ENCODE assay signal across 10 cellular contexts in the genomic region with DNA sequence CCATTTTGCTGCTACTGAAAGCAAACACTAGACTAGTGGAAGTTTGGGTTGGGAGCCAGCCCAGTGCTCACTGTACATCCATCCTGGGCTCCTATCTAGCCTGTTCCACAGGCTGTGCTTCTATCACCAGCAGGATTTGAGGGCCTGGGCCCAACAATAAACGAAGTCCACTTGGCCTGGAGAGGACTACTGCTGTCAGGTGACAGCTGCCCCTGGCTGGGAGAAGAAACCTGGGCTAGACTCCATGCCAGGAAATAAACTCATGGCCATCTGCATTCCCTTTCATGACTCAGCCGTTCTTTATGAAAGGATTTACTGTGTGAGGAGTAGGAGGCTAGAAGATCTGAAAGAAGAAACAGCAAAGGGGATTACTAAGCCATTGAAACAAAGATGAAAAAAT. TPM values are rescaled to one million over a fixed set of nuclear protein-coding genes. Genes with fewer than 3 reads are reported as not detected.
A peak's percentile ranks its signal among the peaks of the same experiment; 100 is the strongest.
DNase-seq lines count a peak whose midpoint lies in the region; ATAC-seq, FAIRE-seq and TF ChIP-seq lines count a peak whose summit lies in the region.
"Had no signal": no experiment of that assay in that cellular context is flagged by ENCODE, and none has a peak within 500 bp of the region (broad histone marks: within the 10 kb centered on the region; RNA-seq: fewer than 3 reads in every experiment).

No MANE protein-coding gene starts in this region.

- peak; percentile 78 for FAIRE-seq in RCC 7860 (lab: Jason Lieb, UNC)
- FAIRE-seq: small intestine had no signal

- ATAC-seq in esophagus mucosa (peak; percentile 29), GM21447 (IDR thresholded peaks at IDR 0.05; ENCODE audit: unreplicated experiment) (no peak)

- H3K9ac ChIP-seq in neural progenitor cell = no peak overlapping the region
- H3K9ac ChIP-seq: KMS-11 had no signal

- H3K27ac Mint-ChIP-seq in neural progenitor cell = peak overlapping the region; percentile 93

- H3K4me3 Mint-ChIP-seq in neural progenitor cell = peak overlapping the region; percentile 22

- H3K27me3 ChIP-seq in neural progenitor cell = no peaks in the 10 kb centered on the region

- peaks cover 16% of the 10 kb centered on the region for H3F3A ChIP-seq in neural progenitor cell (ENCODE audit: low read depth)

- H3K4me1 Mint-ChIP-seq in neural progenitor cell = peaks cover 44% of the 10 kb centered on the region

- peak overlapping the region; percentile 4 for H3K4me3 ChIP-seq in neural progenitor cell

- no peak for TF ChIP-seq CTCF in neural progenitor cell (IDR thresholded peaks at IDR 0.05)

- H3K9me3 ChIP-seq in neural progenitor cell (ENCODE audit: low read depth) = no peaks in the 10 kb centered on the region

- peaks cover 21% of the 10 kb centered on the region for H3K4me1 ChIP-seq in neural progenitor cell

- no peaks in the 10 kb centered on the region for H3K79me2 ChIP-seq in neural progenitor cell (ENCODE audit: low read depth)

- peaks cover 29% of the 10 kb centered on the region for H3K36me3 Mint-ChIP-seq in neural progenitor cell

- H3K36me3 ChIP-seq in neural progenitor cell = no peaks in the 10 kb centered on the region

- peaks cover 6% of the 10 kb centered on the region for H3K27me3 Mint-ChIP-seq in neural progenitor cell (ENCODE audit: insufficient read depth, low read depth)

- H2AFZ ChIP-seq in neural progenitor cell (replicated peaks) = no peak overlapping the region

- DNase-seq in Daoy (ENCODE audit: low read depth) (peak; percentile 82), RCC 7860 (ENCODE audit: low spot score) (peak; percentile 79), neural progenitor cell (ENCODE audit: low spot score) (peak; percentile 63), GM19240 (ENCODE audit: insufficient read length, low spot score) (no peak), NCI-H774 (lab: John Stamatoyannopoulos, UW) (no peak), NCI-H2081 (lab: John Stamatoyannopoulos, UW) (no peak)
- DNase-seq: small intestine had no signal

- peak overlapping the region; percentile 56 for H3K27ac ChIP-seq in neural progenitor cell
- H3K27ac ChIP-seq: KMS-11 had no signal

- no peaks in the 10 kb centered on the region for H4K20me1 ChIP-seq in neural progenitor cell (ENCODE audit: low read depth)

- H3K9me3 Mint-ChIP-seq in neural progenitor cell = peaks cover 14% of the 10 kb centered on the region

- peak overlapping the region; percentile 36 for H3K4me2 ChIP-seq in neural progenitor cell
- H3K4me2 ChIP-seq: KMS-11 had no signal

RNA-seq across cellular contexts. Expression of gene COLGALT2, which starts 35.5 kb away (rescaled TPM):
- 0.34 and 2.3 TPM in 2 replicates for total RNA-seq in Daoy (2014; rRNA removed; shearing (Covaris generic))
- total RNA-seq in esophagus mucosa (0.16 TPM), neural progenitor cell (ENCODE audit: low replicate concordance) (11.6 and 12.7 TPM in 2 replicates)

RNA-seq across cellular contexts. Expression of gene TSEN15, which starts 49.5 kb away (rescaled TPM):
- 62.2 and 88.7 TPM in 2 replicates for total RNA-seq in Daoy (2014; rRNA removed; shearing (Covaris generic))
- total RNA-seq in esophagus mucosa (19.1 TPM), neural progenitor cell (ENCODE audit: low replicate concordance) (52.6 and 72.3 TPM in 2 replicates)

Comparison
In these comparisons a context has a peak if more than half of its experiments do, and no peak if none do; other contexts are left out.
1. DNase-seq: peak in Daoy (single experiment), RCC 7860 (single experiment) and neural progenitor cell (single experiment); none in GM19240 (single experiment), NCI-H774 (single experiment) and NCI-H2081 (0 of 2).